ENCODE assay signal across 15 cellular contexts in the genomic region with DNA sequence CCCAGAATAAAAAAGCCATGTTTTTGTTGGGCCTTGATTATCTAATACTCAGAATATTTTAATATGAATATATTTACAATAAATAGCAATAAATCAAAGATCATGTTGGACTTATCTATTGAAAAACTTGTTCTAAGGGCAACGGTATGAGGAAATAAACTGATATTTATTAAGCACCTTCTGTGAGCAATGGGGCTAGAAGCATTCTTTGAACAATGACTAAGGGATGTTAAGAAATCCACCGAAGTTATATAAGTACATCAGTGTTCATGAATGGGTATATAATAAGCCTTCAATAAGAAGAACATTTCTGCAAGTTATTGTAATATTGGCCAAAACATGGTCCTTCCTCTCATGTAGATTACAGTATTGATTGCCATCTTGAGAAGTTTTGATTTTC.
A peak's percentile ranks its signal among the peaks of the same experiment; 100 is the strongest.
DNase-seq lines count a peak whose midpoint lies in the region; ATAC-seq, FAIRE-seq and TF ChIP-seq lines count a peak whose summit lies in the region.
"Had no signal": no experiment of that assay in that cellular context is flagged by ENCODE, and none has a peak within 500 bp of the region (broad histone marks: within the 10 kb centered on the region; RNA-seq: fewer than 3 reads in every experiment).

No MANE protein-coding gene starts in this region.

- DNase-seq in HCEC 1CT (peak; percentile 20), K562 (ENCODE audit: extremely low read depth in 1 of 4, low spot score in 3 of 4) (no peak), NCI-H1930 (lab: John Stamatoyannopoulos, UW) (no peak), SKM-1 (lab: John Stamatoyannopoulos, UW; ENCODE audit: unreplicated experiment) (no peak)
- no peak for DNase-seq in activated CD4-positive, alpha-beta T cell treated with anti-CD3 and anti-CD28 coated beads for 1 hour
- DNase-seq: BE2C; Caco-2; CD8-positive, alpha-beta memory T cell; GF-D8; HFFc6 had no signal

- no peaks in the 10 kb centered on the region for H3K27me3 ChIP-seq in K562 (ENCODE audit: control insufficient read depth in 2 of 2, insufficient read depth in 2 of 2, low read length in 2 of 2)
- H3K27me3 ChIP-seq: BE2C had no signal

- H4K20me1 ChIP-seq in K562 (replicated peaks; ENCODE audit: control insufficient read depth, insufficient read depth, low read length), result no peaks in the 10 kb centered on the region

- TF ChIP-seq RAD21 in K562 (CRISPR knock-in tag; conservative IDR thresholded peaks at IDR 0.05 in 1 of 2, IDR thresholded peaks at IDR 0.05 in 1 of 2), result no peak

- CTCF ChIA-PET in K562 (lab: Yijun Ruan, JAX; ENCODE audit: low intra/inter-chr PET ratio), result no interaction called here

- H3K9me1 ChIP-seq in K562 (ENCODE audit: control insufficient read depth, insufficient read depth, low read length), result no peaks in the 10 kb centered on the region

- POLR2A ChIA-PET in K562 (lab: Yijun Ruan, JAX), result no interaction called here

- no peak for TF ChIP-seq CTCF in K562 (IDR thresholded peaks at IDR 0.05 in 2 of 3, conservative IDR thresholded peaks at IDR 0.05 in 1 of 3; ENCODE audit: insufficient read depth in 2 of 3, low read depth in 1 of 3, low read length in 3 of 3)

- no peak for TF ChIP-seq POLR2A in K562 (conservative IDR thresholded peaks at IDR 0.05)

- no TSS peak for BruUV-seq in K562 (replicated peaks; lab: Mats Ljungman, UMichigan)

- in situ Hi-C loops in K562 (cut with MboI), result no loop called here

- no peak overlapping the region for H2AFZ ChIP-seq in K562 (ENCODE audit: low read depth, low read length)

- H3K4me3 ChIP-seq in K562, result no peak overlapping the region
- H3K4me3 ChIP-seq: A549, HAP-1 had no signal

- H3K9ac ChIP-seq in K562 (ENCODE audit: insufficient read depth in 1 of 2, low read depth in 2 of 2, low read length in 2 of 2), result no peak overlapping the region

- H3K36me3 ChIP-seq in K562 (ENCODE audit: control insufficient read depth, insufficient read depth, low read length), result no peaks in the 10 kb centered on the region
- H3K36me3 ChIP-seq: BE2C, HAP-1 had no signal

- no peak for FAIRE-seq in K562 (lab: Jason Lieb, UNC)
- FAIRE-seq: A549, H1 had no signal

- H3K4me2 ChIP-seq in K562 (ENCODE audit: insufficient read depth, low read length), result no peak overlapping the region
- H3K4me2 ChIP-seq: A549 had no signal

- H3K27ac ChIP-seq in K562 (ENCODE audit: extremely low read depth, low read depth, low read length), result no peak overlapping the region
- H3K27ac ChIP-seq: A549 had no signal

- WGBS in K562 (ENCODE audit: insufficient coverage, low coverage, missing lambda C conversion rate), result 0% methylated on average over 2 of the region's 2 CpGs

- H3K9me3 ChIP-seq in K562 (replicated peaks; ENCODE audit: control insufficient read depth, insufficient read depth, low read depth, low read length), result no peaks in the 10 kb centered on the region
- H3K9me3 ChIP-seq: A549, BE2C, Caco-2, HAP-1 had no signal

- no peak for TF ChIP-seq EP300 in K562 (IDR thresholded peaks at IDR 0.05; ENCODE audit: low read length)

- ATAC-seq in K562 (no peak), esophagus mucosa (peak; percentile 47), SK-N-SH treated with all-trans-retinoic acid at 6 μM for 48 hours (no peak)
- ATAC-seq: A549 had no signal

- no peaks in the 10 kb centered on the region for H3K79me2 ChIP-seq in K562 (ENCODE audit: control insufficient read depth, insufficient read depth, low read length)

- intact Hi-C loops in K562 (cut with micrococcal nuclease), result no loop called here

- H3K4me1 ChIP-seq in K562 (replicated peaks in 1 of 2; ENCODE audit: control insufficient read depth in 2 of 2, insufficient read depth in 2 of 2, low read length in 2 of 2), result no peaks in the 10 kb centered on the region
- H3K4me1 ChIP-seq: A549, Caco-2, HAP-1 had no signal

TF ChIP-seq in K562, 482 proteins besides CTCF, POLR2A, EP300 and RAD21:
- TF ChIP-seq, protein P1, sequence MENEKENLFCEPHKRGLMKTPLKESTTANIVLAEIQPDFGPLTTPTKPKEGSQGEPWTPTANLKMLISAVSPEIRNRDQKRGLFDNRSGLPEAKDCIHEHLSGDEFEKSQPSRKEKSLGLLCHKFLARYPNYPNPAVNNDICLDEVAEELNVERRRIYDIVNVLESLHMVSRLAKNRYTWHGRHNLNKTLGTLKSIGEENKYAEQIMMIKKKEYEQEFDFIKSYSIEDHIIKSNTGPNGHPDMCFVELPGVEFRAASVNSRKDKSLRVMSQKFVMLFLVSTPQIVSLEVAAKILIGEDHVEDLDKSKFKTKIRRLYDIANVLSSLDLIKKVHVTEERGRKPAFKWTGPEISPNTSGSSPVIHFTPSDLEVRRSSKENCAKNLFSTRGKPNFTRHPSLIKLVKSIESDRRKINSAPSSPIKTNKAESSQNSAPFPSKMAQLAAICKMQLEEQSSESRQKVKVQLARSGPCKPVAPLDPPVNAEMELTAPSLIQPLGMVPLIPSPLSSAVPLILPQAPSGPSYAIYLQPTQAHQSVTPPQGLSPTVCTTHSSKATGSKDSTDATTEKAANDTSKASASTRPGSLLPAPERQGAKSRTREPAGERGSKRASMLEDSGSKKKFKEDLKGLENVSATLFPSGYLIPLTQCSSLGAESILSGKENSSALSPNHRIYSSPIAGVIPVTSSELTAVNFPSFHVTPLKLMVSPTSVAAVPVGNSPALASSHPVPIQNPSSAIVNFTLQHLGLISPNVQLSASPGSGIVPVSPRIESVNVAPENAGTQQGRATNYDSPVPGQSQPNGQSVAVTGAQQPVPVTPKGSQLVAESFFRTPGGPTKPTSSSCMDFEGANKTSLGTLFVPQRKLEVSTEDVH (IDR thresholded peaks at IDR 0.05; ENCODE audit: low read depth, partially characterized antibody), result no peak
- TF ChIP-seq, protein P2, sequence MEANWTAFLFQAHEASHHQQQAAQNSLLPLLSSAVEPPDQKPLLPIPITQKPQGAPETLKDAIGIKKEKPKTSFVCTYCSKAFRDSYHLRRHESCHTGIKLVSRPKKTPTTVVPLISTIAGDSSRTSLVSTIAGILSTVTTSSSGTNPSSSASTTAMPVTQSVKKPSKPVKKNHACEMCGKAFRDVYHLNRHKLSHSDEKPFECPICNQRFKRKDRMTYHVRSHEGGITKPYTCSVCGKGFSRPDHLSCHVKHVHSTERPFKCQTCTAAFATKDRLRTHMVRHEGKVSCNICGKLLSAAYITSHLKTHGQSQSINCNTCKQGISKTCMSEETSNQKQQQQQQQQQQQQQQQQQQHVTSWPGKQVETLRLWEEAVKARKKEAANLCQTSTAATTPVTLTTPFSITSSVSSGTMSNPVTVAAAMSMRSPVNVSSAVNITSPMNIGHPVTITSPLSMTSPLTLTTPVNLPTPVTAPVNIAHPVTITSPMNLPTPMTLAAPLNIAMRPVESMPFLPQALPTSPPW (CRISPR knock-in tag; IDR thresholded peaks at IDR 0.05), result 0 out of 2 replicates have a peak, but pooled peaks have one; percentile 12
- TF ChIP-seq ZNF766 (CRISPR knock-in tag; conservative IDR thresholded peaks at IDR 0.05) (no peak), ZNF282 (CRISPR knock-in tag; IDR thresholded peaks at IDR 0.05) (no peak)

TF ChIP-seq in SK-N-SH treated with all-trans-retinoic acid at 6 μM for 48 hours, 23 proteins besides CTCF, POLR2A, EP300 and RAD21 (continues in another document):
- no peak for TF ChIP-seq ZFP3 (CRISPR knock-in tag; IDR thresholded peaks at IDR 0.05)
- no peak for TF ChIP-seq TOX (CRISPR knock-in tag; IDR thresholded peaks at IDR 0.05; ENCODE audit: borderline replicate concordance)
- TF ChIP-seq, protein P3, sequence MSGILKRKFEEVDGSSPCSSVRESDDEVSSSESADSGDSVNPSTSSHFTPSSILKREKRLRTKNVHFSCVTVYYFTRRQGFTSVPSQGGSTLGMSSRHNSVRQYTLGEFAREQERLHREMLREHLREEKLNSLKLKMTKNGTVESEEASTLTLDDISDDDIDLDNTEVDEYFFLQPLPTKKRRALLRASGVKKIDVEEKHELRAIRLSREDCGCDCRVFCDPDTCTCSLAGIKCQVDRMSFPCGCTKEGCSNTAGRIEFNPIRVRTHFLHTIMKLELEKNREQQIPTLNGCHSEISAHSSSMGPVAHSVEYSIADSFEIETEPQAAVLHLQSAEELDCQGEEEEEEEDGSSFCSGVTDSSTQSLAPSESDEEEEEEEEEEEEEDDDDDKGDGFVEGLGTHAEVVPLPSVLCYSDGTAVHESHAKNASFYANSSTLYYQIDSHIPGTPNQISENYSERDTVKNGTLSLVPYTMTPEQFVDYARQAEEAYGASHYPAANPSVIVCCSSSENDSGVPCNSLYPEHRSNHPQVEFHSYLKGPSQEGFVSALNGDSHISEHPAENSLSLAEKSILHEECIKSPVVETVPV (CRISPR knock-in tag; IDR thresholded peaks at IDR 0.05), result no peak
- TF ChIP-seq TCF4 (CRISPR knock-in tag; IDR thresholded peaks at IDR 0.05; ENCODE audit: borderline replicate concordance), result no peak
- no peak for TF ChIP-seq SNAI2 (CRISPR knock-in tag; IDR thresholded peaks at IDR 0.05)
- TF ChIP-seq CSDC2 (CRISPR knock-in tag; IDR thresholded peaks at IDR 0.05), result no peak
- no peak for TF ChIP-seq ZC3H10 (CRISPR knock-in tag; IDR thresholded peaks at IDR 0.05)
- no peak for TF ChIP-seq OSR1 (CRISPR knock-in tag; IDR thresholded peaks at IDR 0.05)
- TF ChIP-seq PPARA (CRISPR knock-in tag; IDR thresholded peaks at IDR 0.05; ENCODE audit: borderline replicate concordance), result no peak
- TF ChIP-seq, protein P4, sequence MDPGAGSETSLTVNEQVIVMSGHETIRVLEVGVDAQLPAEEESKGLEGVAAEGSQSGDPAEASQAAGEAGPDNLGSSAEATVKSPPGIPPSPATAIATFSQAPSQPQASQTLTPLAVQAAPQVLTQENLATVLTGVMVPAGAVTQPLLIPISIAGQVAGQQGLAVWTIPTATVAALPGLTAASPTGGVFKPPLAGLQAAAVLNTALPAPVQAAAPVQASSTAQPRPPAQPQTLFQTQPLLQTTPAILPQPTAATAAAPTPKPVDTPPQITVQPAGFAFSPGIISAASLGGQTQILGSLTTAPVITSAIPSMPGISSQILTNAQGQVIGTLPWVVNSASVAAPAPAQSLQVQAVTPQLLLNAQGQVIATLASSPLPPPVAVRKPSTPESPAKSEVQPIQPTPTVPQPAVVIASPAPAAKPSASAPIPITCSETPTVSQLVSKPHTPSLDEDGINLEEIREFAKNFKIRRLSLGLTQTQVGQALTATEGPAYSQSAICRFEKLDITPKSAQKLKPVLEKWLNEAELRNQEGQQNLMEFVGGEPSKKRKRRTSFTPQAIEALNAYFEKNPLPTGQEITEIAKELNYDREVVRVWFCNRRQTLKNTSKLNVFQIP (CRISPR knock-in tag; IDR thresholded peaks at IDR 0.05; ENCODE audit: borderline replicate concordance, low read depth), result no peak
- no peak for TF ChIP-seq ISL1 (CRISPR knock-in tag; IDR thresholded peaks at IDR 0.05)
